Comparison of ENCODE assay signal across 21 cellular contexts in genomic region chr15:29151111-29151857, GRCh38.
DNase-seq lines count a peak whose midpoint lies in the region; ATAC-seq and TF ChIP-seq lines count a peak whose summit lies in the region.
"Had no signal": no experiment of that assay in that cellular context is flagged by ENCODE, and none has a peak within 500 bp of the region (broad histone marks: within the 10 kb centered on the region; RNA-seq: fewer than 3 reads in every experiment).

No MANE protein-coding gene starts in this region.

- H3K27me3 ChIP-seq in lung (ENCODE audit: control insufficient read depth, insufficient read depth): no peaks in the 10 kb centered on the region
- no peaks in the 10 kb centered on the region for H3K27me3 ChIP-seq in upper lobe of right lung
- no peaks in the 10 kb centered on the region for H3K27me3 ChIP-seq in heart left ventricle

- intact Hi-C loops in upper lobe of right lung (cut with DNase I) (no loop called here), heart left ventricle (cut with DNase I) (no loop called here)

- no peak overlapping the region for H3K27ac ChIP-seq in coronary artery
- no peak overlapping the region for H3K27ac ChIP-seq in lung (ENCODE audit: low read depth in 1 of 2, low read length in 1 of 2)
- H3K27ac ChIP-seq in upper lobe of right lung: no peak overlapping the region
- no peak overlapping the region for H3K27ac ChIP-seq in heart left ventricle

- 92% methylated on average over 18 of the region's 18 CpGs for WGBS in lung, 2 donors
- 83 to 89% (median 88%) methylated on average over 17 to 18 of the region's 18 CpGs for WGBS in heart left ventricle, 4 donors

- TF ChIP-seq CTCF in coronary artery (IDR thresholded peaks at IDR 0.05) (no peak), lung (IDR thresholded peaks at IDR 0.05; ENCODE audit: control extremely low read depth, extremely low read depth) (no peak), upper lobe of right lung (IDR thresholded peaks at IDR 0.05) (no peak), heart left ventricle (IDR thresholded peaks at IDR 0.05) (no peak)

- peaks cover 0 to 4% of the 10 kb centered on the region in 2 donors for H3K9me3 ChIP-seq in lung (ENCODE audit: control insufficient read depth in 2 of 2, insufficient read depth in 1 of 2, low read length in 1 of 2)
- H3K9me3 ChIP-seq in upper lobe of right lung: no peaks in the 10 kb centered on the region
- H3K9me3 ChIP-seq in heart left ventricle: peaks cover 0 to 16% (median 3%) of the 10 kb centered on the region in 12 donors
- H3K9me3 ChIP-seq: BE2C had no signal

- H3K36me3 ChIP-seq in lung (ENCODE audit: control insufficient read depth in 2 of 2, insufficient read depth in 2 of 2, low read length in 2 of 2): no peaks in the 10 kb centered on the region
- no peaks in the 10 kb centered on the region for H3K36me3 ChIP-seq in upper lobe of right lung
- H3K36me3 ChIP-seq in heart left ventricle: no peaks in the 10 kb centered on the region
- H3K36me3 ChIP-seq: BE2C had no signal

- DNase-seq in activated CD8-positive, alpha-beta memory T cell treated with anti-CD3 and anti-CD28 coated beads for 24 hours: peak; percentile 26
- no peak for DNase-seq in activated CD8-positive, alpha-beta memory T cell treated with anti-CD3 and anti-CD28 coated beads, Interleukin-2, amount 50 U/mL, for 48 hours
- DNase-seq in coronary artery (ENCODE audit: low spot score) (peak; percentile 40), lung (ENCODE audit: low spot score) (peak; percentile 21), upper lobe of right lung (no peak), heart left ventricle (no peak), SIG-M5 treated with dmso at 0.1 percent for 504 hours (lab: John Stamatoyannopoulos, UW; ENCODE audit: unreplicated experiment) (no peak), G401 (ENCODE audit: low spot score) (no peak)
- DNase-seq: 8988T; ACHN; BE2C; C1 segment of cervical spinal cord; CD4-positive, CD25-positive, alpha-beta regulatory T cell; CD8-positive, alpha-beta memory T cell; COR-L47; DMS 273 treated with DMSO at 0.1 percent for 48 hours; DMS53; DND-41; EL; H7 had no signal

- no peak for TF ChIP-seq POLR2A in heart left ventricle (IDR thresholded peaks at IDR 0.05)

- H3K4me3 ChIP-seq in coronary artery (no peak overlapping the region), lung (no peak overlapping the region), upper lobe of right lung (no peak overlapping the region), heart left ventricle (no peak overlapping the region)
- H3K4me3 ChIP-seq: GM23338 had no signal

- in situ Hi-C loops in G401 (cut with HindIII; ENCODE audit: low sequenced_read_pairs): no loop called here

- H3K4me1 ChIP-seq in lung (ENCODE audit: control insufficient read depth in 2 of 2, insufficient read depth in 2 of 2, low read length in 2 of 2) (no peaks in the 10 kb centered on the region), upper lobe of right lung (no peaks in the 10 kb centered on the region), heart left ventricle (no peaks in the 10 kb centered on the region)
- H3K4me1 ChIP-seq: BE2C had no signal

- ATAC-seq in lung (ENCODE audit: insufficient read depth, low FRiP score) (no peak), upper lobe of right lung (peak; percentile 39), heart left ventricle (no peak)
- ATAC-seq: GM23338 had no signal

Comparison
In these comparisons a context has a peak if more than half of its experiments do, and no peak if none do; other contexts are left out.
1. DNase-seq: peak in activated CD8-positive, alpha-beta memory T cell treated with anti-CD3 and anti-CD28 coated beads for 24 hours (single experiment), coronary artery (single experiment) and lung (single experiment); none in activated CD8-positive, alpha-beta memory T cell treated with anti-CD3 and anti-CD28 coated beads, Interleukin-2, amount 50 U/mL, for 48 hours (single experiment), upper lobe of right lung (single experiment), heart left ventricle (0 of 5), SIG-M5 treated with dmso at 0.1 percent for 504 hours (single experiment) and G401 (single experiment).